Comparison of ENCODE assay signal across 8 cellular contexts in genomic region chr17:63445571-63446217, GRCh38. TPM values are rescaled to one million over a fixed set of nuclear protein-coding genes. Genes with fewer than 3 reads are reported as not detected.
DNase-seq lines count a peak whose midpoint lies in the region; ATAC-seq and TF ChIP-seq lines count a peak whose summit lies in the region.

No MANE protein-coding gene starts in this region.

- H3K4me2 ChIP-seq in SK-N-SH, result peak overlapping the region; percentile 80

- TF ChIP-seq RAD21 in SK-N-SH (IDR thresholded peaks at IDR 0.05; ENCODE audit: low read length), result peak; percentile 32

- no peaks in the 10 kb centered on the region for H3K9me2 ChIP-seq in SK-N-SH

- POLR2A ChIA-PET in SK-N-SH (lab: Yijun Ruan, JAX), result interaction anchor here (0.8 to 10.2 kb wide), 12 partner anchors 9 to 328 kb away, joined by 3 to 572 read pairs (median 4); partner anchors contain the start of genes ACE, CCDC47, DCAF7 and MAP3K3

- H4K20me1 ChIP-seq in SK-N-SH (ENCODE audit: insufficient read depth), result no peaks in the 10 kb centered on the region

- ATAC-seq in GM19467 (IDR thresholded peaks at IDR 0.05; ENCODE audit: unreplicated experiment), result peak; percentile 52
- peak; percentile 28 for ATAC-seq in HG03565 (IDR thresholded peaks at IDR 0.05; ENCODE audit: unreplicated experiment)

- peak; percentile 54 for TF ChIP-seq CTCF in SK-N-SH (IDR thresholded peaks at IDR 0.05)
- peak in 2 of 3 experiments; percentile 29 to 43 for TF ChIP-seq CTCF in ascending aorta (IDR thresholded peaks at IDR 0.05)

- H3K27me3 ChIP-seq in SK-N-SH (ENCODE audit: insufficient read depth) (no peaks in the 10 kb centered on the region), ascending aorta (no peaks in the 10 kb centered on the region)

- H3K9ac ChIP-seq in SK-N-SH, result peak overlapping the region; percentile 71

- 5% methylated on average over 16 of the region's 53 CpGs for WGBS in SK-N-SH (ENCODE audit: low lambda C conversion rate)

- H3K27ac ChIP-seq in SK-N-SH (ENCODE audit: low read depth in 2 of 2, low read length in 1 of 2) (peak overlapping the region; percentile 19 to 99; a peak in 2 of 4 replicates), ascending aorta (peak overlapping the region; percentile 14 to 79)

- H3K79me2 ChIP-seq in SK-N-SH (ENCODE audit: insufficient read depth), result no peaks in the 10 kb centered on the region; the same call in 1 of the 2 replicates

- H3K9me3 ChIP-seq in SK-N-SH (no peaks in the 10 kb centered on the region), ascending aorta (no peaks in the 10 kb centered on the region), iPS-18c (ENCODE audit: control insufficient read depth, insufficient read depth, low read length) (no peaks in the 10 kb centered on the region)

- intact Hi-C loops in ascending aorta (cut with DNase I), result loop anchor here (1.0 to 5.0 kb wide), 2 partner anchors 105 to 177 kb away; partner anchors contain the start of genes DCAF7 and MAP3K3

- peaks cover 36% of the 10 kb centered on the region for H3F3A ChIP-seq in SK-N-SH (replicated peaks; ENCODE audit: insufficient read depth)

- peak; percentile 85 for DNase-seq in COR-L47 (lab: John Stamatoyannopoulos, UW)
- peak; percentile 94 for DNase-seq in SK-N-SH
- no peak for DNase-seq in ascending aorta (ENCODE audit: low spot score in 2 of 2)
- peak; percentile 36 for DNase-seq in stimulated activated CD4-positive, alpha-beta T cell treated with anti-CD3 and anti-CD28 coated beads, Interleukin-15, amount 100 ng/mL, for 24 hours
- DNase-seq in putamen (ENCODE audit: low spot score), result no peak

- peaks cover 8 to 73% of the 10 kb centered on the region in 2 experiments for H3K4me1 ChIP-seq in SK-N-SH (ENCODE audit: control insufficient read depth in 1 of 2, insufficient read depth in 2 of 2, low read depth in 1 of 2, low read length in 1 of 2)
- H3K4me1 ChIP-seq in ascending aorta, result peaks cover 8 to 9% of the 10 kb centered on the region in 2 donors

- H2AFZ ChIP-seq in SK-N-SH (ENCODE audit: low read depth), result peak overlapping the region; percentile 92; the same call in 1 of the 2 replicates

- H3K36me3 ChIP-seq in SK-N-SH (replicated peaks in 1 of 2; ENCODE audit: control insufficient read depth in 1 of 2, insufficient read depth in 2 of 2, low read length in 1 of 2), result no peaks in the 10 kb centered on the region
- no peaks in the 10 kb centered on the region for H3K36me3 ChIP-seq in ascending aorta

- H3K4me3 ChIP-seq in SK-N-SH (ENCODE audit: low read depth in 2 of 2, low read length in 1 of 2) (peak overlapping the region; percentile 56 to 64), ascending aorta (peak overlapping the region; percentile 75 to 82), iPS-18c (ENCODE audit: insufficient read depth, low read depth, low read length) (peak overlapping the region; percentile 64)

- CTCF ChIA-PET in SK-N-SH (lab: Yijun Ruan, JAX), result interaction anchor here (0.6 to 27.2 kb wide), 18 partner anchors 8 to 681 kb away, joined by 3 to 827 read pairs (median 5); partner anchors contain the start of genes ACE, DCAF7, MAP3K3 and TACO1

- TF ChIP-seq EP300 in SK-N-SH (IDR thresholded peaks at IDR 0.05; ENCODE audit: borderline replicate concordance in 1 of 2, low read depth in 1 of 2, low read length in 1 of 2), result no peak

TF ChIP-seq in SK-N-SH, 30 proteins besides CTCF, POLR2A, EP300 and RAD21:
- TF ChIP-seq FOXJ3 (CRISPR knock-in tag; IDR thresholded peaks at IDR 0.05) (no peak), GABPA (IDR thresholded peaks at IDR 0.05; ENCODE audit: low read depth) (no peak), SMC3 (IDR thresholded peaks at IDR 0.05; ENCODE audit: low read depth, low read length) (peak; percentile 22; the same call in 1 of the 2 replicates), RFX5 (IDR thresholded peaks at IDR 0.05; ENCODE audit: low read length) (no peak), NRF1 (IDR thresholded peaks at IDR 0.05; ENCODE audit: low read depth, low read length) (peak; percentile 39; the same call in 1 of the 2 replicates), MAX (IDR thresholded peaks at IDR 0.05; ENCODE audit: low read depth) (peak; percentile 81; the same call in 1 of the 2 replicates), TAF1 (IDR thresholded peaks at IDR 0.05; ENCODE audit: borderline replicate concordance, low read depth, low read length) (peak; percentile 7; the same call in 1 of the 2 replicates), POLR2AphosphoS5 (IDR thresholded peaks at IDR 0.05; ENCODE audit: low read depth, low read length) (peak; percentile 34; the same call in 1 of the 2 replicates)

RNA-seq across cellular contexts. Expression of gene CYB561, which starts 0.4 kb away (rescaled TPM):
- 28.3 and 38.6 TPM in 2 replicates for polyA plus RNA-seq in SK-N-SH (2012; rRNA removed)
- polyA plus RNA-seq in SK-N-SH (2012; cell fraction: cytosol; rRNA removed), result 20.6 and 28.6 TPM in 2 replicates
- 47.2 and 48.4 TPM in 2 replicates for polyA plus RNA-seq in SK-N-SH (2012; cell fraction: nucleus; rRNA removed)
- total RNA-seq in ascending aorta, result 23.0 TPM

RNA-seq across cellular contexts. Expression of gene ACE, which starts 31.2 kb away (rescaled TPM):
- polyA plus RNA-seq in SK-N-SH (2012; rRNA removed), result 6.3 and 12.1 TPM in 2 replicates
- 6.0 and 10.9 TPM in 2 replicates for polyA plus RNA-seq in SK-N-SH (2012; cell fraction: cytosol; rRNA removed)
- polyA plus RNA-seq in SK-N-SH (2012; cell fraction: nucleus; rRNA removed), result 34.5 and 42.3 TPM in 2 replicates
- total RNA-seq in ascending aorta, result 72.6 TPM

Comparison
In these comparisons a context has a peak if more than half of its experiments do, and no peak if none do; other contexts are left out.
1. DNase-seq: peak in COR-L47 (single experiment), SK-N-SH (single experiment) and stimulated activated CD4-positive, alpha-beta T cell treated with anti-CD3 and anti-CD28 coated beads, Interleukin-15, amount 100 ng/mL, for 24 hours (single experiment); none in ascending aorta (0 of 2) and putamen (single experiment).
2. Peak in every context shown above with its lines, with median percentiles within 50 percentile points of each other: H3K4me3 ChIP-seq.